ENCODE assay signal across 12 cellular contexts in the genomic region with DNA sequence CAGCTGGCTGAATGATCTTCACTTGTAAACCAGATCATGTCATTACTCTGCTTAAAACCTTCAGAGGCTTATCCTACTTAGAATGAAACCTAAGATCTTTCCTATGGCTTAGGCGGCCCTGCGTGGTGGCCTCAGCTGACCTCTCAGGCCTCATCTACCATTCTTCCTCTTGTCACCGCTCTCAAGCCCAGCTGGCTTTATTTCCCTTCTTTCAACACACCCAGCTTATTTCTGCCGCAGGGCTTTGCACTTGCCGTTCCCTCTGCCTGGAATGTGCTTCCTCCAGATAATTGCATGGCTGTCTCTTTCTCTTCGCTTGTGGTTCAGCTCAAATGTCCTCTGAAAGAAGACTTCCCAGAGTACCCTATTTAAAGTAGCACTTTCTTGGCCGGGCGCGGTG. TPM values are rescaled to one million over a fixed set of nuclear protein-coding genes. Genes with fewer than 3 reads are reported as not detected.
DNase-seq lines count a peak whose midpoint lies in the region; ATAC-seq and TF ChIP-seq lines count a peak whose summit lies in the region.
"Had no signal": no experiment of that assay in that cellular context is flagged by ENCODE, and none has a peak within 500 bp of the region (broad histone marks: within the 10 kb centered on the region; RNA-seq: fewer than 3 reads in every experiment).

No MANE protein-coding gene starts in this region.

- no peak overlapping the region for H3K4me3 ChIP-seq in transverse colon

- TF ChIP-seq POLR2A in transverse colon (IDR thresholded peaks at IDR 0.05), result no peak

- no peak for ATAC-seq in WTC11
- no peak for ATAC-seq in memory B cell (ENCODE audit: low read depth)
- ATAC-seq in esophagus mucosa, result no peak
- ATAC-seq in GM21825 (IDR thresholded peaks at IDR 0.05; ENCODE audit: unreplicated experiment), result no peak

- H3K4me3 Mint-ChIP-seq in HFFc6 (peak overlapping the region; percentile 27), WTC11 (no peak overlapping the region), memory B cell (peak overlapping the region; percentile 27)

- H3K27ac Mint-ChIP-seq in HFFc6 (peak overlapping the region; percentile 76), WTC11 (peak overlapping the region; percentile 68; the same call in 1 of the 2 replicates), memory B cell (no peak overlapping the region)

- 80 to 82% methylated on average over 8 to 9 of the region's 9 CpGs for WGBS in transverse colon (ENCODE audit: low coverage in 1 of 2), 2 donors

- TF ChIP-seq CTCF in HFFc6 (IDR thresholded peaks at IDR 0.05), result no peak
- no peak for TF ChIP-seq CTCF in WTC11 (IDR thresholded peaks at IDR 0.05)
- no peak for TF ChIP-seq CTCF in transverse colon (IDR thresholded peaks at IDR 0.05)

- CTCF ChIA-PET in WTC11 (lab: Charles Lee), result interaction anchor here (0.9 to 2.1 kb wide), 4 partner anchors 208 to 340 kb away, joined by 3 to 11 read pairs (median 6); no protein-coding TSS in a partner anchor

- no peak for TF ChIP-seq EP300 in transverse colon (IDR thresholded peaks at IDR 0.05; ENCODE audit: low read depth)

- H3K27me3 Mint-ChIP-seq in HFFc6 (ENCODE audit: insufficient read depth) (peaks cover 1% of the 10 kb centered on the region; the same call in 1 of the 2 replicates), WTC11 (ENCODE audit: low read depth) (no peaks in the 10 kb centered on the region; the same call in 1 of the 2 replicates), memory B cell (no peaks in the 10 kb centered on the region)

- peaks cover 14 to 27% (median 22%) of the 10 kb centered on the region in 4 donors for H3K4me1 ChIP-seq in transverse colon

- DNase-seq in AML-193 (lab: John Stamatoyannopoulos, UW) (peak; percentile 88 to 91), HFFc6 (peak; percentile 75), WTC11 (ENCODE audit: low spot score) (no peak), memory B cell (ENCODE audit: low spot score in 2 of 2) (no peak), transverse colon (no peak), NCI-H2171 (lab: John Stamatoyannopoulos, UW) (no peak)
- DNase-seq: activated T-cell treated with anti-CD3 and anti-CD28 coated beads, Interleukin-2, amount 50 U/mL, for 48 hours; effector memory CD4-positive, alpha-beta T cell; T1000 had no signal

- no peaks in the 10 kb centered on the region for H3K36me3 Mint-ChIP-seq in HFFc6 (ENCODE audit: low read depth)
- no peaks in the 10 kb centered on the region for H3K36me3 Mint-ChIP-seq in WTC11
- H3K36me3 Mint-ChIP-seq in memory B cell, result peaks cover 8% of the 10 kb centered on the region

- H3K27ac ChIP-seq in transverse colon, result peak overlapping the region in 2 of 4 donors; percentile 24 to 96

- no peaks in the 10 kb centered on the region for H3K27me3 ChIP-seq in transverse colon

- in situ Hi-C loops in transverse colon (cut with MboI; ENCODE audit: low pct_ligation_motif_present in 1 of 4, low pct_unique_long_range_greater_than_20kb in 1 of 4, low sequenced_read_pairs in 3 of 4), result no loop called here

- no peaks in the 10 kb centered on the region for H3K9me3 ChIP-seq in transverse colon

- H3K36me3 ChIP-seq in transverse colon, result no peaks in the 10 kb centered on the region

- H3K9me3 Mint-ChIP-seq in HFFc6, result no peaks in the 10 kb centered on the region
- no peaks in the 10 kb centered on the region for H3K9me3 Mint-ChIP-seq in WTC11
- no peaks in the 10 kb centered on the region for H3K9me3 Mint-ChIP-seq in memory B cell

- POLR2A ChIA-PET in WTC11 (lab: Charles Lee), result no interaction called here

- intact Hi-C loops in transverse colon (cut with DNase I; ENCODE audit: low total_unique reads), result loop anchor here (5.0 to 10.0 kb wide), 2 partner anchors 68 to 335 kb away; a partner anchor contains a TSS

- H3K4me1 Mint-ChIP-seq in HFFc6 (ENCODE audit: low read depth) (peaks cover 30% of the 10 kb centered on the region), WTC11 (peaks cover 9% of the 10 kb centered on the region), memory B cell (peaks cover 18% of the 10 kb centered on the region)

TF ChIP-seq in WTC11, 78 proteins besides CTCF, POLR2A, EP300 and RAD21:
- TF ChIP-seq SMAD4 (CRISPR knock-in tag; IDR thresholded peaks at IDR 0.05), result no peak
- TF ChIP-seq, protein P1, sequence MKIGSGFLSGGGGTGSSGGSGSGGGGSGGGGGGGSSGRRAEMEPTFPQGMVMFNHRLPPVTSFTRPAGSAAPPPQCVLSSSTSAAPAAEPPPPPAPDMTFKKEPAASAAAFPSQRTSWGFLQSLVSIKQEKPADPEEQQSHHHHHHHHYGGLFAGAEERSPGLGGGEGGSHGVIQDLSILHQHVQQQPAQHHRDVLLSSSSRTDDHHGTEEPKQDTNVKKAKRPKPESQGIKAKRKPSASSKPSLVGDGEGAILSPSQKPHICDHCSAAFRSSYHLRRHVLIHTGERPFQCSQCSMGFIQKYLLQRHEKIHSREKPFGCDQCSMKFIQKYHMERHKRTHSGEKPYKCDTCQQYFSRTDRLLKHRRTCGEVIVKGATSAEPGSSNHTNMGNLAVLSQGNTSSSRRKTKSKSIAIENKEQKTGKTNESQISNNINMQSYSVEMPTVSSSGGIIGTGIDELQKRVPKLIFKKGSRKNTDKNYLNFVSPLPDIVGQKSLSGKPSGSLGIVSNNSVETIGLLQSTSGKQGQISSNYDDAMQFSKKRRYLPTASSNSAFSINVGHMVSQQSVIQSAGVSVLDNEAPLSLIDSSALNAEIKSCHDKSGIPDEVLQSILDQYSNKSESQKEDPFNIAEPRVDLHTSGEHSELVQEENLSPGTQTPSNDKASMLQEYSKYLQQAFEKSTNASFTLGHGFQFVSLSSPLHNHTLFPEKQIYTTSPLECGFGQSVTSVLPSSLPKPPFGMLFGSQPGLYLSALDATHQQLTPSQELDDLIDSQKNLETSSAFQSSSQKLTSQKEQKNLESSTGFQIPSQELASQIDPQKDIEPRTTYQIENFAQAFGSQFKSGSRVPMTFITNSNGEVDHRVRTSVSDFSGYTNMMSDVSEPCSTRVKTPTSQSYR (CRISPR knock-in tag; IDR thresholded peaks at IDR 0.05), result no peak
- TF ChIP-seq, protein P2, sequence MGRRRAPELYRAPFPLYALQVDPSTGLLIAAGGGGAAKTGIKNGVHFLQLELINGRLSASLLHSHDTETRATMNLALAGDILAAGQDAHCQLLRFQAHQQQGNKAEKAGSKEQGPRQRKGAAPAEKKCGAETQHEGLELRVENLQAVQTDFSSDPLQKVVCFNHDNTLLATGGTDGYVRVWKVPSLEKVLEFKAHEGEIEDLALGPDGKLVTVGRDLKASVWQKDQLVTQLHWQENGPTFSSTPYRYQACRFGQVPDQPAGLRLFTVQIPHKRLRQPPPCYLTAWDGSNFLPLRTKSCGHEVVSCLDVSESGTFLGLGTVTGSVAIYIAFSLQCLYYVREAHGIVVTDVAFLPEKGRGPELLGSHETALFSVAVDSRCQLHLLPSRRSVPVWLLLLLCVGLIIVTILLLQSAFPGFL (CRISPR knock-in tag; IDR thresholded peaks at IDR 0.05; ENCODE audit: borderline replicate concordance), result no peak
- TF ChIP-seq, protein P3, sequence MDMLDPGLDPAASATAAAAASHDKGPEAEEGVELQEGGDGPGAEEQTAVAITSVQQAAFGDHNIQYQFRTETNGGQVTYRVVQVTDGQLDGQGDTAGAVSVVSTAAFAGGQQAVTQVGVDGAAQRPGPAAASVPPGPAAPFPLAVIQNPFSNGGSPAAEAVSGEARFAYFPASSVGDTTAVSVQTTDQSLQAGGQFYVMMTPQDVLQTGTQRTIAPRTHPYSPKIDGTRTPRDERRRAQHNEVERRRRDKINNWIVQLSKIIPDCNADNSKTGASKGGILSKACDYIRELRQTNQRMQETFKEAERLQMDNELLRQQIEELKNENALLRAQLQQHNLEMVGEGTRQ (CRISPR knock-in tag; IDR thresholded peaks at IDR 0.05), result no peak
- TF ChIP-seq NR1H2 (CRISPR knock-in tag; IDR thresholded peaks at IDR 0.05), result no peak
- no peak for TF ChIP-seq FOXJ3 (CRISPR knock-in tag; IDR thresholded peaks at IDR 0.05; ENCODE audit: borderline replicate concordance)
- no peak for TF ChIP-seq MXD4 (CRISPR knock-in tag; IDR thresholded peaks at IDR 0.05; ENCODE audit: borderline replicate concordance)
- TF ChIP-seq ZNF423 (CRISPR knock-in tag; IDR thresholded peaks at IDR 0.05), result no peak
- TF ChIP-seq NFE2L1 (CRISPR knock-in tag; IDR thresholded peaks at IDR 0.05), result no peak
- no peak for TF ChIP-seq ZNF232 (CRISPR knock-in tag; IDR thresholded peaks at IDR 0.05)
- TF ChIP-seq, protein P4, sequence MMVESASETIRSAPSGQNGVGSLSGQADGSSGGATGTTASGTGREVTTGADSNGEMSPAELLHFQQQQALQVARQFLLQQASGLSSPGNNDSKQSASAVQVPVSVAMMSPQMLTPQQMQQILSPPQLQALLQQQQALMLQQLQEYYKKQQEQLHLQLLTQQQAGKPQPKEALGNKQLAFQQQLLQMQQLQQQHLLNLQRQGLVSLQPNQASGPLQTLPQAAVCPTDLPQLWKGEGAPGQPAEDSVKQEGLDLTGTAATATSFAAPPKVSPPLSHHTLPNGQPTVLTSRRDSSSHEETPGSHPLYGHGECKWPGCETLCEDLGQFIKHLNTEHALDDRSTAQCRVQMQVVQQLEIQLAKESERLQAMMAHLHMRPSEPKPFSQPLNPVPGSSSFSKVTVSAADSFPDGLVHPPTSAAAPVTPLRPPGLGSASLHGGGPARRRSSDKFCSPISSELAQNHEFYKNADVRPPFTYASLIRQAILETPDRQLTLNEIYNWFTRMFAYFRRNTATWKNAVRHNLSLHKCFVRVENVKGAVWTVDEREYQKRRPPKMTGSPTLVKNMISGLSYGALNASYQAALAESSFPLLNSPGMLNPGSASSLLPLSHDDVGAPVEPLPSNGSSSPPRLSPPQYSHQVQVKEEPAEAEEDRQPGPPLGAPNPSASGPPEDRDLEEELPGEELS (CRISPR knock-in tag; IDR thresholded peaks at IDR 0.05), result no peak

RNA-seq across cellular contexts. Expression of a gene that starts 3.6 kb away (rescaled TPM):
- 10 to 100 TPM; 11.0 to 22.8 (median 18.6) TPM for total RNA-seq in HFFc6 (2021; fragmentation: NEBNext Ultra II Directional; extraction: Animal tissue kit (Norgen Biotek cat#: 25700))
- total RNA-seq in WTC11 (2021) (37.1 to 40.4 TPM (median 38.4 TPM) in 3 replicates), transverse colon (1 to 10 TPM in 3 of 4 donors, not detected in 1; 1.9 to 4.5 (median 4.4) TPM), esophagus mucosa (13.9 TPM)

RNA-seq across cellular contexts. Expression of a gene that starts 22.4 kb away (rescaled TPM):
- total RNA-seq in HFFc6 (2021; fragmentation: NEBNext Ultra II Directional; extraction: Animal tissue kit (Norgen Biotek cat#: 25700)), result 100 to 1,000 TPM; 137 to 170 (median 149) TPM
- total RNA-seq in WTC11 (2021) (37.8 to 48.0 TPM (median 41.7 TPM) in 3 replicates), transverse colon (10 to 100 TPM; 16.7 to 74.8 (median 39.5) TPM), esophagus mucosa (45.2 TPM)

RNA-seq across cellular contexts. Expression of a gene that starts 49.4 kb away (rescaled TPM):
- total RNA-seq in HFFc6 (2021; fragmentation: NEBNext Ultra II Directional; extraction: Animal tissue kit (Norgen Biotek cat#: 25700)), result 10 to 100 TPM; 33.0 to 48.6 (median 35.9) TPM
- total RNA-seq in WTC11 (2021) (113 to 131 TPM (median 116 TPM) in 3 replicates), transverse colon (10 to 100 TPM in 3 of 4 donors, 1 to 10 TPM in 1; 7.6 to 37.5 (median 36.8) TPM), esophagus mucosa (24.8 TPM)

RNA-seq across cellular contexts. Expression of a gene that starts 54.4 kb away (rescaled TPM):
- total RNA-seq in HFFc6 (2021; fragmentation: NEBNext Ultra II Directional; extraction: Animal tissue kit (Norgen Biotek cat#: 25700)), result not detected
- total RNA-seq in WTC11 (2021) (0.35 to 0.87 TPM (median 0.41 TPM) in 3 replicates), transverse colon (1 to 10 TPM in 1 of 4 donors, under 1 TPM in 1, not detected in 2; 0.64 to 1.1 TPM), esophagus mucosa (0.12 TPM)
- total RNA-seq: NCI-H460 had no signal

Comparison
In these comparisons a context has a peak if more than half of its experiments do, and no peak if none do; other contexts are left out.
1. DNase-seq: peak in AML-193 (2 of 2) and HFFc6 (single experiment); none in WTC11 (single experiment), memory B cell (0 of 2), transverse colon (single experiment) and NCI-H2171 (single experiment).